Comparison of ENCODE assay signal across 1 cellular context in genomic region chr17:7222093-7222971, GRCh38.
TF ChIP-seq lines count a peak whose summit lies in the region.

No MANE protein-coding gene starts in this region.

TF ChIP-seq in HepG2, 621 proteins besides CTCF, POLR2A, EP300 and RAD21 (continues in another document):
- TF ChIP-seq ZNF761 (CRISPR knock-in tag; conservative IDR thresholded peaks at IDR 0.05) (no peak), ZNF556 (CRISPR knock-in tag; IDR thresholded peaks at IDR 0.05; ENCODE audit: borderline replicate concordance) (no peak), TCF7 (IDR thresholded peaks at IDR 0.05; ENCODE audit: low read depth) (no peak), ATF1 (CRISPR knock-in tag; IDR thresholded peaks at IDR 0.05) (no peak), PHF21A (CRISPR knock-in tag; IDR thresholded peaks at IDR 0.05) (0 out of 2 replicates have a peak, but pooled peaks have one; percentile 26), NR2C2 (CRISPR knock-in tag; IDR thresholded peaks at IDR 0.05; ENCODE audit: borderline replicate concordance) (no peak), ZNF563 (CRISPR knock-in tag; IDR thresholded peaks at IDR 0.05) (no peak), NFE2L2 (IDR thresholded peaks at IDR 0.05; ENCODE audit: low read length) (no peak), MXD1 (CRISPR knock-in tag; IDR thresholded peaks at IDR 0.05) (no peak), ZFP41 (CRISPR knock-in tag; IDR thresholded peaks at IDR 0.05; ENCODE audit: borderline replicate concordance) (no peak), MBD4 (IDR thresholded peaks at IDR 0.05; ENCODE audit: borderline replicate concordance, low read length) (0 out of 2 replicates have a peak, but pooled peaks have one; percentile 42), SIX1 (CRISPR knock-in tag; IDR thresholded peaks at IDR 0.05; ENCODE audit: borderline replicate concordance) (no peak), ZNF382 (CRISPR knock-in tag; IDR thresholded peaks at IDR 0.05; ENCODE audit: borderline replicate concordance) (no peak), ZBTB40 (IDR thresholded peaks at IDR 0.05) (no peak), ZBTB40 (CRISPR knock-in tag; IDR thresholded peaks at IDR 0.05) (no peak), ARID3A (IDR thresholded peaks at IDR 0.05; ENCODE audit: low read depth, low read length) (no peak), ZNF597 (CRISPR knock-in tag; IDR thresholded peaks at IDR 0.05) (no peak), DRAP1 (CRISPR knock-in tag; IDR thresholded peaks at IDR 0.05) (no peak), ZNF350 (CRISPR knock-in tag; IDR thresholded peaks at IDR 0.05; ENCODE audit: borderline replicate concordance, low read depth) (no peak), SAFB2 (CRISPR knock-in tag; IDR thresholded peaks at IDR 0.05; ENCODE audit: borderline replicate concordance, low read depth) (peak; percentile 68; the same call in 1 of the 2 replicates), ZSCAN31 (CRISPR knock-in tag; IDR thresholded peaks at IDR 0.05; ENCODE audit: low read depth) (no peak), ZNF841 (CRISPR knock-in tag; IDR thresholded peaks at IDR 0.05; ENCODE audit: borderline replicate concordance) (no peak), PHF20 (CRISPR knock-in tag; IDR thresholded peaks at IDR 0.05) (no peak), POLR2AphosphoS5 (IDR thresholded peaks at IDR 0.05; ENCODE audit: low read depth, low read length) (0 out of 2 replicates have a peak, but pooled peaks have one; percentile 46), POLR2G (IDR thresholded peaks at IDR 0.05; ENCODE audit: low read depth, low read length) (peak; percentile 10), TRAFD1 (CRISPR knock-in tag; IDR thresholded peaks at IDR 0.05; ENCODE audit: borderline replicate concordance) (no peak; the same call in 1 of the 2 replicates), KLF13 (CRISPR knock-in tag; IDR thresholded peaks at IDR 0.05) (no peak), TIGD3 (CRISPR knock-in tag; IDR thresholded peaks at IDR 0.05; ENCODE audit: borderline replicate concordance) (no peak), CCAR2 (optimal IDR thresholded peaks at IDR 0.05; ENCODE audit: low read depth, low read length) (no peak), TEF (CRISPR knock-in tag; IDR thresholded peaks at IDR 0.05) (no peak), RNF2 (conservative IDR thresholded peaks at IDR 0.05; ENCODE audit: low read depth) (no peak), GATAD1 (CRISPR knock-in tag; IDR thresholded peaks at IDR 0.05) (no peak), HES4 (CRISPR knock-in tag; IDR thresholded peaks at IDR 0.05; ENCODE audit: borderline replicate concordance) (0 out of 2 replicates have a peak, but pooled peaks have one; percentile 39), SIX4 (CRISPR knock-in tag; IDR thresholded peaks at IDR 0.05) (no peak), ZSCAN21 (CRISPR knock-in tag; IDR thresholded peaks at IDR 0.05; ENCODE audit: borderline replicate concordance) (no peak), REST (IDR thresholded peaks at IDR 0.05; ENCODE audit: borderline replicate concordance in 1 of 2, low read depth in 1 of 2, low read length in 2 of 2) (no peak), RBFOX2 (IDR thresholded peaks at IDR 0.05; ENCODE audit: low read depth, low read length) (peak; percentile 63), ARNT2 (CRISPR knock-in tag; IDR thresholded peaks at IDR 0.05; ENCODE audit: low read depth) (no peak), NR0B2 (CRISPR knock-in tag; IDR thresholded peaks at IDR 0.05) (0 out of 2 replicates have a peak, but pooled peaks have one; percentile 23), ZNF263 (CRISPR knock-in tag; IDR thresholded peaks at IDR 0.05) (no peak), BCL6 (CRISPR knock-in tag; IDR thresholded peaks at IDR 0.05) (no peak), ZNF431 (CRISPR knock-in tag; IDR thresholded peaks at IDR 0.05; ENCODE audit: borderline replicate concordance, low read depth) (no peak)
